19 cellular contexts compared by ENCODE assay signal in genomic region chr19:50039968-50040367, GRCh38.
"Had no signal": no experiment of that assay in that cellular context is flagged by ENCODE, and none has a peak within 500 bp of the region (broad histone marks: within the 10 kb centered on the region; RNA-seq: fewer than 3 reads in every experiment).

No MANE protein-coding gene starts in this region.

- ATAC-seq: activated CD8-positive, alpha-beta T cell treated with anti-CD3 and anti-CD28 coated beads, Interleukin-2, amount 10 ng/mL, durations not matched to agents 7 days and 5 days; activated T-helper 17 cell treated with anti-CD3 and anti-CD28 coated beads, Interleukin-2, amount 50 U/mL, for 72 hours; left cardiac atrium; natural killer cell treated with Interleukin-12 subunit alpha and Interleukin-12 subunit beta and Interleukin-15 and Interleukin-18, amount 100 ng/mL, for 72 hours; stimulated activated naive CD8-positive, alpha-beta T cell treated with anti-CD3 and anti-CD28 coated beads, Interleukin-15, amount 100 ng/mL, for 72 hours; WTC11 had no signal

- H3K27me3 Mint-ChIP-seq: activated T-helper 17 cell treated with anti-CD3 and anti-CD28 coated beads, Interleukin-2, amount 50 U/mL, for 72 hours; natural killer cell treated with Interleukin-12 subunit alpha and Interleukin-12 subunit beta and Interleukin-15 and Interleukin-18, amount 100 ng/mL, for 72 hours; stimulated activated naive CD8-positive, alpha-beta T cell treated with anti-CD3 and anti-CD28 coated beads, Interleukin-15, amount 100 ng/mL, for 72 hours had no signal

- H3K4me3 Mint-ChIP-seq: activated CD8-positive, alpha-beta T cell treated with anti-CD3 and anti-CD28 coated beads, Interleukin-2, amount 10 ng/mL, durations not matched to agents 7 days and 5 days; activated naive CD4-positive, alpha-beta T cell treated with anti-CD3 and anti-CD28 coated beads for 36 hours; activated T-helper 17 cell treated with anti-CD3 and anti-CD28 coated beads, Interleukin-2, amount 50 U/mL, for 72 hours; immature natural killer cell; natural killer cell treated with Interleukin-12 subunit alpha and Interleukin-12 subunit beta and Interleukin-15 and Interleukin-18, amount 100 ng/mL, for 72 hours; stimulated activated naive CD8-positive, alpha-beta T cell treated with anti-CD3 and anti-CD28 coated beads, Interleukin-15, amount 100 ng/mL, for 72 hours; WTC11 had no signal

- H3K27ac Mint-ChIP-seq: activated CD8-positive, alpha-beta T cell treated with anti-CD3 and anti-CD28 coated beads, Interleukin-2, amount 10 ng/mL, durations not matched to agents 7 days and 5 days; activated naive CD4-positive, alpha-beta T cell treated with anti-CD3 and anti-CD28 coated beads for 36 hours; activated T-helper 17 cell treated with anti-CD3 and anti-CD28 coated beads, Interleukin-2, amount 50 U/mL, for 72 hours; natural killer cell treated with Interleukin-12 subunit alpha and Interleukin-12 subunit beta and Interleukin-15 and Interleukin-18, amount 100 ng/mL, for 72 hours; stimulated activated naive CD8-positive, alpha-beta T cell treated with anti-CD3 and anti-CD28 coated beads, Interleukin-15, amount 100 ng/mL, for 72 hours; WTC11 had no signal

- H3K4me3 ChIP-seq: thoracic aorta had no signal

- H3K27ac ChIP-seq: thoracic aorta had no signal

- H3K4me1 Mint-ChIP-seq: activated T-helper 17 cell treated with anti-CD3 and anti-CD28 coated beads, Interleukin-2, amount 50 U/mL, for 72 hours; immature natural killer cell; WTC11 had no signal

- FAIRE-seq: urothelium cell line had no signal

- DNase-seq: activated CD4-positive, alpha-beta T cell treated with anti-CD3 and anti-CD28 coated beads for 48 hours; activated CD8-positive, alpha-beta T cell treated with anti-CD3 and anti-CD28 coated beads, Interleukin-2, amount 10 ng/mL, durations not matched to agents 7 days and 5 days; activated naive CD4-positive, alpha-beta T cell treated with anti-CD3 and anti-CD28 coated beads for 36 hours; central memory CD4-positive, alpha-beta T cell; cortex of kidney; effector memory CD4-positive, alpha-beta T cell; erythroblast; glutamatergic neuron; immature natural killer cell; left cardiac atrium; mammary epithelial cell; occipital lobe; stimulated activated CD4-positive, alpha-beta T cell treated with anti-CD3 and anti-CD28 coated beads, Interleukin-2, amount 100 ng/mL, for 48 hours; stimulated activated naive CD8-positive, alpha-beta T cell treated with anti-CD3 and anti-CD28 coated beads, Interleukin-15, amount 100 ng/mL, for 72 hours had no signal
